13 cellular contexts compared by ENCODE assay signal in the genomic region with DNA sequence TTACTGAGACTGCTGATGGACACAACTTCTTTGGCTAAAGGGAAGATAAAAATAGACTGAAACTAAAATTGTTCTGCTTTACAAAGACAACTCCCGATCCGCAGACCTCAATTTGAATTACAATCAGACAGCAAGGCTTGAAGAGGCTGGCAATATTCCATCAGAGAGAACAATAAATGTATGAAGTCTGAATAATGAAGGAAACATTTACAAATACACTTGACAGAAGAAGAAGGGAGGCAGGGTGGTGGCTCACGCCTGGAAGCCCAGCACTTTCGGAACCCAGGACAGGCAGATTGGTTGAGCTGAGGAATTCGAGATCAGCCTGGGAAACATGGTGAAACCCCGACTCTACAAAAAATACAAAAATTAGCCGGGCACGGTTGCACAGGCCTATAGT. TPM values are rescaled to one million over a fixed set of nuclear protein-coding genes. Genes with fewer than 3 reads are reported as not detected.
A peak's percentile ranks its signal among the peaks of the same experiment; 100 is the strongest.
DNase-seq lines count a peak whose midpoint lies in the region; ATAC-seq, FAIRE-seq and TF ChIP-seq lines count a peak whose summit lies in the region.
"Had no signal": no experiment of that assay in that cellular context is flagged by ENCODE, and none has a peak within 500 bp of the region (broad histone marks: within the 10 kb centered on the region; RNA-seq: fewer than 3 reads in every experiment).

No MANE protein-coding gene starts in this region.

- no peaks in the 10 kb centered on the region for H4K20me1 ChIP-seq in endothelial cell of umbilical vein (replicated peaks; ENCODE audit: control insufficient read depth, extremely low read depth, insufficient read depth, low read length)
- H4K20me1 ChIP-seq: BLaER1 had no signal

- POLR2A ChIA-PET in endothelial cell of umbilical vein (lab: Charles Lee): interaction anchor here (1.1 kb wide), 1 partner anchor 22 kb away, joined by 3 read pairs; the partner anchor contains the start of gene KRABD2

- FAIRE-seq in endothelial cell of umbilical vein (lab: Jason Lieb, UNC): peak; percentile 66

- in situ Hi-C loops in HAP-1 (cut with MboI; ENCODE audit: low sequenced_read_pairs): no loop called here

- no peak for TF ChIP-seq POLR2A in endothelial cell of umbilical vein (IDR thresholded peaks at IDR 0.05; ENCODE audit: low read depth, low read length)

- dilution Hi-C loops in endothelial cell of umbilical vein (cut with MboI; ENCODE audit: extremely low pct_ligation_motif_present, low sequenced_read_pairs): no loop called here

- intact Hi-C loops in endothelial cell of umbilical vein (cut with micrococcal nuclease): no loop called here
- intact Hi-C loops in ascending aorta (cut with DNase I): no loop called here

- no peak overlapping the region for H3K9ac ChIP-seq in endothelial cell of umbilical vein (replicated peaks; ENCODE audit: extremely low read depth, insufficient read depth, low read length)
- H3K9ac ChIP-seq: BLaER1 had no signal

- H3K36me3 ChIP-seq in HAP-1 (replicated peaks): no peaks in the 10 kb centered on the region
- no peaks in the 10 kb centered on the region for H3K36me3 ChIP-seq in endothelial cell of umbilical vein (ENCODE audit: control insufficient read depth in 2 of 2, extremely low read depth in 1 of 2, insufficient read depth in 2 of 2, low read length in 2 of 2)
- H3K36me3 ChIP-seq in ascending aorta: no peaks in the 10 kb centered on the region
- H3K36me3 ChIP-seq: BLaER1 had no signal

- DNase-seq in HAP-1 (ENCODE audit: low spot score in 2 of 2): peak; percentile 81 to 98
- peak; percentile 47 for DNase-seq in MV-4-11 (lab: John Stamatoyannopoulos, UW)
- DNase-seq in astrocyte of the hippocampus (ENCODE audit: low read depth, low spot score): peak; percentile 46
- peak; percentile 66 for DNase-seq in endothelial cell of umbilical vein (ENCODE audit: low read depth, low spot score)
- no peak for DNase-seq in NCI-H446 (lab: John Stamatoyannopoulos, UW)
- no peak for DNase-seq in ascending aorta (ENCODE audit: low spot score in 2 of 2)
- DNase-seq: Caco-2; CD8-positive, alpha-beta memory T cell; H7 had no signal

- CTCF ChIA-PET in endothelial cell of umbilical vein (lab: Charles Lee): interaction anchor here (0.8 to 1.1 kb wide), 3 partner anchors 27 to 66 kb away, joined by 3 to 4 read pairs (median 3); no protein-coding TSS in a partner anchor

- H3K9me1 ChIP-seq in endothelial cell of umbilical vein (replicated peaks; ENCODE audit: control insufficient read depth, extremely low read depth, insufficient read depth, low read length): no peaks in the 10 kb centered on the region

- no peaks in the 10 kb centered on the region for H3K79me2 ChIP-seq in endothelial cell of umbilical vein (ENCODE audit: control insufficient read depth, insufficient read depth, low read length)

- H3K9me3 ChIP-seq in HAP-1 (no peaks in the 10 kb centered on the region), endothelial cell of umbilical vein (replicated peaks; ENCODE audit: control insufficient read depth, insufficient read depth, low read length) (no peaks in the 10 kb centered on the region), ascending aorta (no peaks in the 10 kb centered on the region)
- H3K9me3 ChIP-seq: Caco-2 had no signal

- peak overlapping the region; percentile 59 for H2AFZ ChIP-seq in endothelial cell of umbilical vein (ENCODE audit: low read depth, low read length)

- TF ChIP-seq CTCF in endothelial cell of umbilical vein (IDR thresholded peaks at IDR 0.05; ENCODE audit: extremely low read depth in 1 of 2, insufficient read depth in 1 of 2, low read depth in 1 of 2, low read length in 2 of 2) (no peak), ascending aorta (IDR thresholded peaks at IDR 0.05) (no peak)

- ATAC-seq in GM18517 (IDR thresholded peaks at IDR 0.05; ENCODE audit: unreplicated experiment): no peak

- H3K4me3 ChIP-seq in HAP-1 (no peak overlapping the region; the same call in 1 of the 2 replicates), endothelial cell of umbilical vein (replicated peaks in 1 of 3; ENCODE audit: insufficient read depth in 1 of 3, low read depth in 1 of 3, low read length in 3 of 3) (no peak overlapping the region), ascending aorta (no peak overlapping the region)
- H3K4me3 ChIP-seq: BLaER1 had no signal

- H3K4me1 ChIP-seq in HAP-1: peaks cover 29% of the 10 kb centered on the region
- peaks cover 14% of the 10 kb centered on the region for H3K4me1 ChIP-seq in endothelial cell of umbilical vein (ENCODE audit: control insufficient read depth, extremely low read depth, insufficient read depth, low read length)
- H3K4me1 ChIP-seq in ascending aorta: no peaks in the 10 kb centered on the region
- H3K4me1 ChIP-seq: Caco-2 had no signal

- H3K27me3 ChIP-seq in HAP-1 (ENCODE audit: low read depth) (no peaks in the 10 kb centered on the region), endothelial cell of umbilical vein (ENCODE audit: control insufficient read depth in 2 of 2, insufficient read depth in 2 of 2, low read length in 2 of 2) (no peaks in the 10 kb centered on the region), ascending aorta (no peaks in the 10 kb centered on the region)
- H3K27me3 ChIP-seq: BLaER1 had no signal

- H3K27ac ChIP-seq in endothelial cell of umbilical vein (ENCODE audit: insufficient read depth, low read depth, low read length) (no peak overlapping the region), ascending aorta (no peak overlapping the region)
- H3K27ac ChIP-seq: BLaER1 had no signal

- H3K4me2 ChIP-seq in endothelial cell of umbilical vein (ENCODE audit: insufficient read depth, low read length): no peak overlapping the region
- H3K4me2 ChIP-seq: BLaER1 had no signal

- BruUV-seq in endothelial cell of umbilical vein (replicated peaks; lab: Mats Ljungman, UMichigan): no TSS peak

TF ChIP-seq in endothelial cell of umbilical vein, 7 proteins besides CTCF, POLR2A, EP300 and RAD21:
- TF ChIP-seq FOS (IDR thresholded peaks at IDR 0.05; ENCODE audit: borderline replicate concordance, insufficient read depth, low read length): no peak
- no peak for TF ChIP-seq GATA2 (IDR thresholded peaks at IDR 0.05; ENCODE audit: insufficient read depth, insufficient read length, low read depth, low read length)
- TF ChIP-seq POLR2AphosphoS5 (IDR thresholded peaks at IDR 0.05; ENCODE audit: insufficient read depth, low read depth, low read length): no peak
- TF ChIP-seq, protein P1, sequence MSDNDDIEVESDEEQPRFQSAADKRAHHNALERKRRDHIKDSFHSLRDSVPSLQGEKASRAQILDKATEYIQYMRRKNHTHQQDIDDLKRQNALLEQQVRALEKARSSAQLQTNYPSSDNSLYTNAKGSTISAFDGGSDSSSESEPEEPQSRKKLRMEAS (IDR thresholded peaks at IDR 0.05; ENCODE audit: insufficient read depth, insufficient read length): no peak
- TF ChIP-seq MYC (IDR thresholded peaks at IDR 0.05; ENCODE audit: low read depth, low read length): no peak
- no peak for TF ChIP-seq EZH2 (IDR thresholded peaks at IDR 0.05; ENCODE audit: borderline replicate concordance, low read depth, low read length, severe bottlenecking)
- no peak for TF ChIP-seq JUN (IDR thresholded peaks at IDR 0.05; ENCODE audit: borderline replicate concordance, insufficient read depth, insufficient read length, low read depth)

RNA-seq across cellular contexts. Expression of gene ODF4, which starts 14.6 kb away (rescaled TPM):
- total RNA-seq in endothelial cell of umbilical vein (not detected in 2 replicates), ascending aorta (not detected)
- not detected in 2 replicates for polyA plus RNA-seq in endothelial cell of umbilical vein
- polyA plus RNA-seq in endothelial cell of umbilical vein (2011; cell fraction: cytosol; rRNA removed): not detected in 2 replicates
- polyA plus RNA-seq in endothelial cell of umbilical vein (2011; cell fraction: nucleus; rRNA removed): not detected in 2 replicates
- not detected in 2 replicates for polyA plus RNA-seq in endothelial cell of umbilical vein (2012)
- not detected in 2 replicates for polyA minus RNA-seq in endothelial cell of umbilical vein
- polyA minus RNA-seq in endothelial cell of umbilical vein (2011; cell fraction: cytosol; rRNA and poly(A)+ RNA removed): not detected
- polyA minus RNA-seq in endothelial cell of umbilical vein (2011; cell fraction: nucleus; rRNA and poly(A)+ RNA removed): not detected in 2 replicates
- total RNA-seq: A673; Caco-2; CD8-positive, alpha-beta memory T cell; Daoy; H7 had no signal
- polyA plus RNA-seq: CD8-positive, alpha-beta memory T cell had no signal

RNA-seq across cellular contexts. Expression of gene RPL26, which starts 28.8 kb away (rescaled TPM):
- total RNA-seq in endothelial cell of umbilical vein (1,739 and 1,805 TPM in 2 replicates), ascending aorta (1,547 TPM)
- 1,647 and 2,229 TPM in 2 replicates for polyA plus RNA-seq in endothelial cell of umbilical vein
- 4,690 and 4,845 TPM in 2 replicates for polyA plus RNA-seq in endothelial cell of umbilical vein (2011; cell fraction: cytosol; rRNA removed)
- polyA plus RNA-seq in endothelial cell of umbilical vein (2011; cell fraction: nucleus; rRNA removed): 903 and 1,219 TPM in 2 replicates
- 4,011 and 4,836 TPM in 2 replicates for polyA plus RNA-seq in endothelial cell of umbilical vein (2012)
- 754 and 865 TPM in 2 replicates for polyA minus RNA-seq in endothelial cell of umbilical vein
- polyA minus RNA-seq in endothelial cell of umbilical vein (2011; cell fraction: cytosol; rRNA and poly(A)+ RNA removed): 648 TPM
- 131 and 136 TPM in 2 replicates for polyA minus RNA-seq in endothelial cell of umbilical vein (2011; cell fraction: nucleus; rRNA and poly(A)+ RNA removed)

RNA-seq across cellular contexts. Expression of gene RNF222, which starts 43.4 kb away (rescaled TPM):
- not detected in 2 replicates for total RNA-seq in endothelial cell of umbilical vein
- polyA plus RNA-seq in endothelial cell of umbilical vein: not detected in 2 replicates
- not detected in 2 replicates for polyA plus RNA-seq in endothelial cell of umbilical vein (2011; cell fraction: cytosol; rRNA removed)
- not detected in 2 replicates for polyA plus RNA-seq in endothelial cell of umbilical vein (2011; cell fraction: nucleus; rRNA removed)
- polyA plus RNA-seq in endothelial cell of umbilical vein (2012): not detected in 2 replicates
- polyA minus RNA-seq in endothelial cell of umbilical vein: not detected in 2 replicates
- not detected for polyA minus RNA-seq in endothelial cell of umbilical vein (2011; cell fraction: cytosol; rRNA and poly(A)+ RNA removed)
- polyA minus RNA-seq in endothelial cell of umbilical vein (2011; cell fraction: nucleus; rRNA and poly(A)+ RNA removed): not detected in 2 replicates
- not detected for total RNA-seq in ascending aorta
- total RNA-seq: A673; Caco-2; CD8-positive, alpha-beta memory T cell; Daoy; H7 had no signal

RNA-seq across cellular contexts. Expression of gene ARHGEF15, which starts 44.2 kb away (rescaled TPM):
- total RNA-seq in endothelial cell of umbilical vein: 78.6 and 108 TPM in 2 replicates
- polyA plus RNA-seq in endothelial cell of umbilical vein: 119 and 355 TPM in 2 replicates
- 70.1 and 83.6 TPM in 2 replicates for polyA plus RNA-seq in endothelial cell of umbilical vein (2011; cell fraction: cytosol; rRNA removed)
- 116 and 181 TPM in 2 replicates for polyA plus RNA-seq in endothelial cell of umbilical vein (2011; cell fraction: nucleus; rRNA removed)
- 56.7 and 63.8 TPM in 2 replicates for polyA plus RNA-seq in endothelial cell of umbilical vein (2012)
- 43.0 and 51.1 TPM in 2 replicates for polyA minus RNA-seq in endothelial cell of umbilical vein
- polyA minus RNA-seq in endothelial cell of umbilical vein (2011; cell fraction: cytosol; rRNA and poly(A)+ RNA removed): not detected
- polyA minus RNA-seq in endothelial cell of umbilical vein (2011; cell fraction: nucleus; rRNA and poly(A)+ RNA removed): 35.5 and 37.5 TPM in 2 replicates
- total RNA-seq in ascending aorta: 321 TPM
- total RNA-seq: A673; Caco-2; CD8-positive, alpha-beta memory T cell; Daoy had no signal
- polyA plus RNA-seq: CD8-positive, alpha-beta memory T cell had no signal

Comparison
In these comparisons a context has a peak if more than half of its experiments do, and no peak if none do; other contexts are left out.
1. DNase-seq: peak in HAP-1 (2 of 2), MV-4-11 (single experiment), astrocyte of the hippocampus (single experiment) and endothelial cell of umbilical vein (single experiment); none in NCI-H446 (0 of 2) and ascending aorta (0 of 2).